Comparison of ENCODE assay signal across 15 cellular contexts in genomic region chr4:3681191-3681590, GRCh38.
DNase-seq lines count a peak whose midpoint lies in the region; ATAC-seq and TF ChIP-seq lines count a peak whose summit lies in the region.
"Had no signal": no experiment of that assay in that cellular context is flagged by ENCODE, and none has a peak within 500 bp of the region (broad histone marks: within the 10 kb centered on the region; RNA-seq: fewer than 3 reads in every experiment).

No MANE protein-coding gene starts in this region.

- peak; percentile 11 for DNase-seq in left cardiac atrium
- no peak for DNase-seq in left ventricle myocardium inferior
- peak; percentile 33 for DNase-seq in endodermal cell
- no peak for DNase-seq in neuronal stem cell (ENCODE audit: low spot score)
- DNase-seq in upper lobe of right lung = peak; percentile 40
- no peak for DNase-seq in NCI-H345 (lab: John Stamatoyannopoulos, UW)
- no peak for DNase-seq in activated CD4-positive, alpha-beta T cell treated with anti-CD3 and anti-CD28 coated beads for 36 hours
- no peak for DNase-seq in activated CD4-positive, alpha-beta T cell treated with anti-CD3 and anti-CD28 coated beads, Interleukin-2, amount 50 U/mL, for 48 hours
- DNase-seq: 8988T; AML-193; Calu3; CD4-positive, alpha-beta T cell; DMS 273 treated with DMSO at 0.1 percent for 48 hours had no signal

- H2BK5ac ChIP-seq in neuronal stem cell (ENCODE audit: low read length) = no peak overlapping the region

- no peak overlapping the region for H3K4ac ChIP-seq in neuronal stem cell (ENCODE audit: low read length)

- H3K18ac ChIP-seq in neuronal stem cell (ENCODE audit: low read length) = no peak overlapping the region

- no peak overlapping the region for H2BK120ac ChIP-seq in neuronal stem cell (ENCODE audit: low read depth, low read length)

- POLR2A ChIA-PET in activated CD4-positive, alpha-beta T cell treated with anti-CD3 and anti-CD28 coated beads for 36 hours (lab: Charles Lee) = no interaction called here

- H3K9me3 Mint-ChIP-seq in endodermal cell = no peaks in the 10 kb centered on the region
- no peaks in the 10 kb centered on the region for H3K9me3 Mint-ChIP-seq in activated CD4-positive, alpha-beta T cell treated with anti-CD3 and anti-CD28 coated beads for 36 hours (ENCODE audit: low read depth)
- H3K9me3 Mint-ChIP-seq: CD4-positive, alpha-beta T cell had no signal

- no peak overlapping the region for H3K23ac ChIP-seq in neuronal stem cell (ENCODE audit: low read depth, low read length, poor library complexity)

- H3K9me3 ChIP-seq in left ventricle myocardium inferior (replicated peaks) (no peaks in the 10 kb centered on the region), endodermal cell (ENCODE audit: control insufficient read depth, low read length) (no peaks in the 10 kb centered on the region), neuronal stem cell (replicated peaks in 1 of 2; ENCODE audit: control insufficient read depth in 2 of 2, insufficient read depth in 1 of 2, low read depth in 1 of 2, low read length in 2 of 2) (no peaks in the 10 kb centered on the region), upper lobe of right lung (no peaks in the 10 kb centered on the region)

- WGBS in endodermal cell (ENCODE audit: insufficient coverage in 1 of 2, insufficient read length in 1 of 2), 2 experiments = 85 to 89% methylated on average over 10 to 14 of the region's 14 CpGs
- no CpG with 5 or more reads among the region's 14 CpGs for WGBS in neuronal stem cell (ENCODE audit: extremely low coverage in 2 of 2, insufficient read length in 2 of 2, insufficient replicate concordance in 1 of 2), 2 donors

- H4K91ac ChIP-seq in neuronal stem cell (ENCODE audit: low read depth, low read length, poor library complexity) = no peak overlapping the region

- no peak overlapping the region for H3K4me2 ChIP-seq in neuronal stem cell (ENCODE audit: insufficient read depth, low read length, poor library complexity, severe bottlenecking)

- peak overlapping the region; percentile 74 for H2AK5ac ChIP-seq in neuronal stem cell (ENCODE audit: low read depth, low read length)

- no peak overlapping the region for H4K8ac ChIP-seq in neuronal stem cell (ENCODE audit: low read depth, low read length)

- TF ChIP-seq CTCF in left ventricle myocardium inferior (IDR thresholded peaks at IDR 0.05; ENCODE audit: borderline replicate concordance) = no peak
- no peak for TF ChIP-seq CTCF in endodermal cell (conservative IDR thresholded peaks at IDR 0.05)
- no peak for TF ChIP-seq CTCF in upper lobe of right lung (IDR thresholded peaks at IDR 0.05)

- H3K4me1 ChIP-seq in left ventricle myocardium inferior (no peaks in the 10 kb centered on the region), endodermal cell (ENCODE audit: control insufficient read depth, insufficient read depth, low read length) (no peaks in the 10 kb centered on the region), neuronal stem cell (ENCODE audit: control insufficient read depth in 2 of 2, insufficient read depth in 1 of 2, low read depth in 1 of 2, low read length in 2 of 2) (peaks cover 0 to 13% of the 10 kb centered on the region in 2 donors), upper lobe of right lung (no peaks in the 10 kb centered on the region)

- H3K36me3 ChIP-seq in left ventricle myocardium inferior (no peaks in the 10 kb centered on the region), endodermal cell (ENCODE audit: control insufficient read depth, insufficient read depth, low read length) (no peaks in the 10 kb centered on the region), neuronal stem cell (replicated peaks in 1 of 2; ENCODE audit: control insufficient read depth in 2 of 2, insufficient read depth in 2 of 2, low read length in 2 of 2) (no peaks in the 10 kb centered on the region), upper lobe of right lung (no peaks in the 10 kb centered on the region)
- H3K36me3 ChIP-seq: BLaER1 treated with 17β-estradiol and CSF1 and Interleukin-3, amounts not matched to agents 10 nM and 100 nM had no signal

- no peaks in the 10 kb centered on the region for H3K79me1 ChIP-seq in neuronal stem cell (ENCODE audit: low read depth, low read length)

- H2AFZ ChIP-seq in neuronal stem cell (ENCODE audit: low read length) = no peak overlapping the region

- no peak overlapping the region for H3K4me3 ChIP-seq in left ventricle myocardium inferior
- H3K4me3 ChIP-seq in endodermal cell (ENCODE audit: low read length) = no peak overlapping the region
- H3K4me3 ChIP-seq in neuronal stem cell (ENCODE audit: low read length in 2 of 2) = no peak overlapping the region
- no peak overlapping the region for H3K4me3 ChIP-seq in upper lobe of right lung
- H3K4me3 ChIP-seq: BLaER1 treated with 17β-estradiol and CSF1 and Interleukin-3, amounts not matched to agents 10 nM and 100 nM had no signal

- intact Hi-C loops in left cardiac atrium (cut with DNase I) (no loop called here), left ventricle myocardium inferior (cut with micrococcal nuclease) (no loop called here), upper lobe of right lung (cut with DNase I) (no loop called here)
- intact Hi-C loops in activated CD4-positive, alpha-beta T cell treated with anti-CD3 and anti-CD28 coated beads for 36 hours (cut with DNase I, micrococcal nuclease) = no loop called here

- no peak overlapping the region for H3K9ac ChIP-seq in endodermal cell (ENCODE audit: extremely low read depth, low read length, poor library complexity, severe bottlenecking)
- H3K9ac ChIP-seq in neuronal stem cell (ENCODE audit: low read depth, low read length, poor library complexity) = no peak overlapping the region
- H3K9ac ChIP-seq: BLaER1 treated with 17β-estradiol and CSF1 and Interleukin-3, amounts not matched to agents 10 nM and 100 nM had no signal

- H2BK12ac ChIP-seq in neuronal stem cell (ENCODE audit: low read length) = no peak overlapping the region

- H3K36me3 Mint-ChIP-seq in endodermal cell (ENCODE audit: low read depth) = no peaks in the 10 kb centered on the region
- H3K36me3 Mint-ChIP-seq in activated CD4-positive, alpha-beta T cell treated with anti-CD3 and anti-CD28 coated beads for 36 hours (ENCODE audit: low read depth) = no peaks in the 10 kb centered on the region

- no peak overlapping the region for H3K14ac ChIP-seq in neuronal stem cell (ENCODE audit: low read length)

- H3K4me3 Mint-ChIP-seq in endodermal cell = no peak overlapping the region
- H3K4me3 Mint-ChIP-seq in activated CD4-positive, alpha-beta T cell treated with anti-CD3 and anti-CD28 coated beads for 36 hours = no peak overlapping the region
- H3K4me3 Mint-ChIP-seq: CD4-positive, alpha-beta T cell had no signal

- CTCF ChIA-PET in activated CD4-positive, alpha-beta T cell treated with anti-CD3 and anti-CD28 coated beads for 36 hours (lab: Charles Lee) = no interaction called here

- ATAC-seq in left cardiac atrium (no peak), upper lobe of right lung (no peak)
- ATAC-seq in activated CD4-positive, alpha-beta T cell treated with anti-CD3 and anti-CD28 coated beads for 36 hours = no peak
- ATAC-seq: HCT116 had no signal

- H3K27me3 ChIP-seq in left ventricle myocardium inferior (ENCODE audit: low read depth) (peaks cover 83% of the 10 kb centered on the region), endodermal cell (ENCODE audit: control insufficient read depth, insufficient read depth, low read length, poor library complexity, severe bottlenecking) (no peaks in the 10 kb centered on the region), neuronal stem cell (ENCODE audit: control insufficient read depth in 3 of 3, insufficient read depth in 3 of 3, low read depth in 1 of 3, low read length in 3 of 3) (peaks cover 0 to 15% (median 0%) of the 10 kb centered on the region in 3 experiments), upper lobe of right lung (no peaks in the 10 kb centered on the region)
- H3K27me3 ChIP-seq: BLaER1 treated with 17β-estradiol and CSF1 and Interleukin-3, amounts not matched to agents 10 nM and 100 nM had no signal

- H3K27ac ChIP-seq in left ventricle myocardium inferior (replicated peaks) = no peak overlapping the region
- H3K27ac ChIP-seq in endodermal cell (ENCODE audit: low read depth, low read length) = no peak overlapping the region
- no peak overlapping the region for H3K27ac ChIP-seq in neuronal stem cell (replicated peaks; ENCODE audit: low read length)
- no peak overlapping the region for H3K27ac ChIP-seq in upper lobe of right lung
- H3K27ac ChIP-seq: BLaER1 treated with 17β-estradiol and CSF1 and Interleukin-3, amounts not matched to agents 10 nM and 100 nM had no signal

- peak overlapping the region; percentile 27 for H2BK15ac ChIP-seq in neuronal stem cell (ENCODE audit: low read length)

- H3K27me3 Mint-ChIP-seq in endodermal cell (ENCODE audit: insufficient read depth) = peaks cover 7% of the 10 kb centered on the region
- H3K27me3 Mint-ChIP-seq in activated CD4-positive, alpha-beta T cell treated with anti-CD3 and anti-CD28 coated beads for 36 hours = no peaks in the 10 kb centered on the region

- H3K27ac Mint-ChIP-seq in endodermal cell = no peak overlapping the region
- H3K27ac Mint-ChIP-seq in activated CD4-positive, alpha-beta T cell treated with anti-CD3 and anti-CD28 coated beads for 36 hours = no peak overlapping the region
- H3K27ac Mint-ChIP-seq: CD4-positive, alpha-beta T cell had no signal

- peaks cover 3% of the 10 kb centered on the region for H3K4me1 Mint-ChIP-seq in endodermal cell
- no peaks in the 10 kb centered on the region for H3K4me1 Mint-ChIP-seq in activated CD4-positive, alpha-beta T cell treated with anti-CD3 and anti-CD28 coated beads for 36 hours

Comparison
In these comparisons a context has a peak if more than half of its experiments do, and no peak if none do; other contexts are left out.
1. DNase-seq: peak in left cardiac atrium (single experiment), endodermal cell (single experiment) and upper lobe of right lung (single experiment); none in left ventricle myocardium inferior (single experiment), neuronal stem cell (single experiment), NCI-H345 (single experiment), activated CD4-positive, alpha-beta T cell treated with anti-CD3 and anti-CD28 coated beads for 36 hours (single experiment) and activated CD4-positive, alpha-beta T cell treated with anti-CD3 and anti-CD28 coated beads, Interleukin-2, amount 50 U/mL, for 48 hours (0 of 2).